In the genomic region with DNA sequence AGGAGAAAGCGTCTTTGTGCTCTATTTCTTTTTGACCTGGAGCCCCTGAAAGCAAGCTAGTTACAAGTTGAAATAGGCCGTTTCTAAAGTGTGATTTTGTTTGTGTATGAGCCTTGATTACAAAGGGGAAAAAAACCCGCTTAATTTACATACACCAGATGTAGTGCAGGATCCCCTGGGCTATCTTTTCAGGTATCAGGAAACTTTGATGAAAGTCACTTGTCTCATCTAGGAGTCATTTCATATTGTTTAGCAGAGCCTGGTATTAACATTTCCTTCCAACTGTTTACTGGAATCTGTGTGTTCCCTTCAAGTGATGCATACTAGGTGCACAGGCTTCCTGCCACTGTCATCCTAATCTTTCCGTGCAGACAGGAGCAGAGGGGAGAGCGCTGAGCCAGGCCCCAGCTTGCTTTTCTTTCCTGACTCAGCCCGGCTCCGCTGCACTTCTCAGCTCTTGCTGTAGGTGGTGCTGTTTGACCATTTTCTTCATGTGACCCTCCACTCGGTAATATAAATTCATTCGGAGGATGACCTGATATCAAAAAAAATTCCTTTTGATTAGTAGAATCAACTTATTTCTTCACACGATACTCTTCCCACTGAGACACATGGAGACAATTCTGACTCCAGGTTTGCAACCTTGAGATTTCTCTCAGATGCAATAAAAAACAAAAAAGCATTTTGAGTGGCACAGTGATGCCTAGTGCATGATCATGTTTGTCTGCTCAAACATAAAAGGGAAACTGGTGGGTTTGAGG, we compare ENCODE assay signal across 11 cellular contexts. TPM values are rescaled to one million over a fixed set of nuclear protein-coding genes. Genes with fewer than 3 reads are reported as not detected.
A peak's percentile ranks its signal among the peaks of the same experiment; 100 is the strongest.
DNase-seq lines count a peak whose midpoint lies in the region; ATAC-seq and TF ChIP-seq lines count a peak whose summit lies in the region.
"Not testable (repeated sequence)": the region's sequence is repeated elsewhere in the genome, so short reads cannot be mapped to it uniquely, and the experiment has no call there.
"Had no signal": no experiment of that assay in that cellular context is flagged by ENCODE, and none has a peak within 500 bp of the region (broad histone marks: within the 10 kb centered on the region; RNA-seq: fewer than 3 reads in every experiment).

No MANE protein-coding gene starts in this region.

- intact Hi-C loops in dorsolateral prefrontal cortex (cut with DNase I); lower lobe of right lung (cut with DNase I): not testable (repeated sequence)

- H4K20me1 ChIP-seq in smooth muscle cell (ENCODE audit: low read depth): not testable (repeated sequence)

- H3K4me1 ChIP-seq in lower lobe of right lung; smooth muscle cell (ENCODE audit: low read depth): not testable (repeated sequence)

- not testable (repeated sequence) for H3K36me3 ChIP-seq in lower lobe of right lung; smooth muscle cell (ENCODE audit: low read depth)

- H3F3A ChIP-seq in smooth muscle cell (ENCODE audit: low read depth): not testable (repeated sequence)

- H3K9ac ChIP-seq in smooth muscle cell (ENCODE audit: low read depth): not testable (repeated sequence)

- 25% methylated on average over 7 of the region's 10 CpGs for WGBS in smooth muscle cell (ENCODE audit: low lambda C conversion rate)

- not testable (repeated sequence) for H3K79me2 ChIP-seq in smooth muscle cell (ENCODE audit: low read depth)

- H3K27me3 ChIP-seq in dorsolateral prefrontal cortex; lower lobe of right lung (ENCODE audit: low read depth); smooth muscle cell (ENCODE audit: low read depth): not testable (repeated sequence)

- not testable (repeated sequence) for H3K27ac ChIP-seq in dorsolateral prefrontal cortex; lower lobe of right lung; smooth muscle cell (ENCODE audit: low read depth)

- H3K4me3 ChIP-seq in dorsolateral prefrontal cortex: peak overlapping the region in 1 of 59 donors; percentile 13
- H3K4me3 ChIP-seq in lower lobe of right lung, smooth muscle cell: not testable (repeated sequence)

- not testable (repeated sequence) for DNase-seq in dorsolateral prefrontal cortex; lower lobe of right lung; smooth muscle cell (lab: John Stamatoyannopoulos, UW; ENCODE audit: unreplicated experiment)

- not testable (repeated sequence) for H3K4me2 ChIP-seq in smooth muscle cell

- not testable (repeated sequence) for H3K9me3 ChIP-seq in lower lobe of right lung; smooth muscle cell (replicated peaks; ENCODE audit: low read depth)

- not testable (repeated sequence) for H2AFZ ChIP-seq in smooth muscle cell (ENCODE audit: low read depth)

- ATAC-seq in GM18511 (IDR thresholded peaks at IDR 0.05; ENCODE audit: unreplicated experiment) (peak; percentile 90), GM19468 (IDR thresholded peaks at IDR 0.05; ENCODE audit: extremely low read depth, unreplicated experiment) (peak; percentile 60), HG02759 (IDR thresholded peaks at IDR 0.05; ENCODE audit: unreplicated experiment) (peak; percentile 95), HG03354 (IDR thresholded peaks at IDR 0.05; ENCODE audit: poor library complexity, severe bottlenecking, unreplicated experiment) (peak; percentile 83), SK-N-SH treated with all-trans-retinoic acid at 6 μM for 48 hours (peak; percentile 99), lower lobe of right lung (peak; percentile 92 to 93)

- TF ChIP-seq CTCF in dorsolateral prefrontal cortex (IDR thresholded peaks at IDR 0.05 in 54 of 56, conservative IDR thresholded peaks at IDR 0.05 in 2 of 56; ENCODE audit: low read depth in 1 of 56, partially characterized antibody in 56 of 56) (peak in 47 of 56 donors; percentile 12 to 62 (median 37)), lower lobe of right lung (IDR thresholded peaks at IDR 0.05) (peak; percentile 31), smooth muscle cell (IDR thresholded peaks at IDR 0.05; ENCODE audit: borderline replicate concordance, insufficient read depth, poor library complexity, severe bottlenecking) (peak; percentile 16)

RNA-seq across cellular contexts. Expression of gene PGM5, which starts 14.0 kb away (rescaled TPM):
- total RNA-seq in dorsolateral prefrontal cortex: 10 to 100 TPM in 6 of 120 experiments, 1 to 10 TPM in 114; 1.5 to 16.4 (median 5.1) TPM
- total RNA-seq in lower lobe of right lung: 26.3 TPM
- total RNA-seq in smooth muscle cell: 3.0 and 5.6 TPM in 2 replicates
- 0.77 and 1.8 TPM in 2 replicates for polyA plus RNA-seq in smooth muscle cell

RNA-seq across cellular contexts. Expression of gene FOXD4L3, which starts 39.8 kb away (rescaled TPM):
- 1 to 10 TPM in 95 of 120 experiments, under 1 TPM in 17, not detected in 8; 0.43 to 5.6 (median 2.0) TPM for total RNA-seq in dorsolateral prefrontal cortex
- 0.21 TPM for total RNA-seq in lower lobe of right lung
- total RNA-seq in smooth muscle cell: 0.18 TPM in 1 of 2 replicates, not detected in the other
- polyA plus RNA-seq in smooth muscle cell: not detected in 2 replicates
- total RNA-seq: frontal cortex, M059J, NCI-H460 had no signal
